ENCODE assay signal across 1 cellular context in genomic region chr7:105009667-105010537, GRCh38.
TF ChIP-seq lines count a peak whose summit lies in the region.

No MANE protein-coding gene starts in this region.

TF ChIP-seq in GM12878, 131 proteins besides CTCF, POLR2A, EP300 and RAD21 (continued from another document):
- TF ChIP-seq USF1 (IDR thresholded peaks at IDR 0.05; ENCODE audit: borderline replicate concordance, extremely low read length, insufficient read depth, low read depth, low read length) (no peak), HDAC6 (IDR thresholded peaks at IDR 0.05; ENCODE audit: unreplicated experiment) (no peak), POLR2AphosphoS5 (IDR thresholded peaks at IDR 0.05; ENCODE audit: low read length) (no peak), ZNF622 (IDR thresholded peaks at IDR 0.05) (no peak), ZBED1 (IDR thresholded peaks at IDR 0.05; ENCODE audit: borderline replicate concordance) (no peak)
